29 cellular contexts compared by ENCODE assay signal in the genomic region with DNA sequence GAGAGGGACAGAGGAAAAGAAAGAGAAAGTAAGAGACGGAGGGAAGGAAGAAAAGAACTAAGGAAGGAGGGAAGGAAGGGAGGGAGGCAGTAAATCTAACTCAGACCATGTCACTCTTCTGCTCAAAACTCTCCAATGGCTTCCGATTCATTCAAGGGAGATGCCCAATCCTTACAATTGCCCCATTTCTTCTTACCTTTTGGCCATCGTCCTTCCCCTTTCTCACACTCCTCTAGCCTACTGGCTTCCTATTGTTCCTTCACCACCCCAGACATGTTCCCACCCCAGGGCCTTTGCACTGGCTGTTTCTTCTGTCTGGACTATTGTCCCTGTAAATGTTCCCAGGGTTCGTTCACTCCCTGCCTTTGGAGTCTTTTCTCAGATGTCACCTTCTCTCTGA.
A peak's percentile ranks its signal among the peaks of the same experiment; 100 is the strongest.
DNase-seq lines count a peak whose midpoint lies in the region; ATAC-seq, FAIRE-seq and TF ChIP-seq lines count a peak whose summit lies in the region.
"Had no signal": no experiment of that assay in that cellular context is flagged by ENCODE, and none has a peak within 500 bp of the region (broad histone marks: within the 10 kb centered on the region; RNA-seq: fewer than 3 reads in every experiment).

No MANE protein-coding gene starts in this region.

- FAIRE-seq in HepG2 (lab: Jason Lieb, UNC), result no peak
- FAIRE-seq: A204.1, GM12878, GM12892, GM18507 had no signal

- peaks cover 4% of the 10 kb centered on the region; the same call in 1 of the 2 replicates for H4K20me1 ChIP-seq in HepG2 (ENCODE audit: insufficient read depth, low read length)
- H4K20me1 ChIP-seq: BLaER1 had no signal

- TF ChIP-seq RAD21 in HepG2 (CRISPR knock-in tag; IDR thresholded peaks at IDR 0.05), result no peak

- H3K4me3 ChIP-seq in HepG2 (replicated peaks in 1 of 3; ENCODE audit: insufficient read depth in 1 of 3, low read depth in 2 of 3, low read length in 3 of 3) (no peak overlapping the region), right lobe of liver (no peak overlapping the region), brain microvascular endothelial cell (ENCODE audit: low read depth, low read length) (no peak overlapping the region), transverse colon (no peak overlapping the region)
- H3K4me3 ChIP-seq: BLaER1, GM12878 had no signal

- TF ChIP-seq CTCF in HepG2 (CRISPR knock-in tag; IDR thresholded peaks at IDR 0.05), result no peak
- TF ChIP-seq CTCF in right lobe of liver (IDR thresholded peaks at IDR 0.05), result no peak
- no peak for TF ChIP-seq CTCF in WTC11 (IDR thresholded peaks at IDR 0.05)
- no peak for TF ChIP-seq CTCF in brain (conservative IDR thresholded peaks at IDR 0.05)
- no peak for TF ChIP-seq CTCF in brain microvascular endothelial cell (IDR thresholded peaks at IDR 0.05; ENCODE audit: low read depth, low read length, missing control alignments)
- no peak for TF ChIP-seq CTCF in transverse colon (IDR thresholded peaks at IDR 0.05)

- TF ChIP-seq POLR2A in HepG2 (IDR thresholded peaks at IDR 0.05; ENCODE audit: insufficient read depth in 1 of 2, low read depth in 2 of 2, low read length in 2 of 2), result no peak
- no peak for TF ChIP-seq POLR2A in right lobe of liver (IDR thresholded peaks at IDR 0.05)
- TF ChIP-seq POLR2A in transverse colon (IDR thresholded peaks at IDR 0.05), result no peak

- 95% methylated on average over 4 of the region's 4 CpGs for WGBS in HepG2 (ENCODE audit: low lambda C conversion rate)
- 96% methylated on average over 3 of the region's 4 CpGs for WGBS in right lobe of liver (ENCODE audit: insufficient coverage, low coverage, low lambda C conversion rate, missing lambda C conversion rate)
- WGBS in transverse colon (ENCODE audit: low coverage in 1 of 2), 2 donors, result 79 to 85% methylated on average over 4 of the region's 4 CpGs

- intact Hi-C loops in HepG2 (cut with micrococcal nuclease; ENCODE audit: unreplicated experiment), result no loop called here
- intact Hi-C loops in right lobe of liver (cut with DNase I), result no loop called here
- intact Hi-C loops in left colon (cut with DNase I, micrococcal nuclease), result no loop called here
- intact Hi-C loops in transverse colon (cut with DNase I; ENCODE audit: low total_unique reads), result no loop called here

- H3K4me2 ChIP-seq in HepG2 (ENCODE audit: low read depth, low read length), result no peak overlapping the region
- H3K4me2 ChIP-seq: BLaER1 had no signal

- CTCF ChIA-PET in HepG2 (lab: Yijun Ruan, JAX; ENCODE audit: low intra/inter-chr PET ratio, low total read pairs), result no interaction called here
- CTCF ChIA-PET in WTC11 (lab: Charles Lee), result no interaction called here

- H3K27ac ChIP-seq in HepG2 (ENCODE audit: extremely low read length, insufficient read depth, low read length) (no peak overlapping the region), right lobe of liver (no peak overlapping the region), brain microvascular endothelial cell (no peak overlapping the region), transverse colon (no peak overlapping the region)
- H3K27ac ChIP-seq: BLaER1 had no signal

- H3K27me3 Mint-ChIP-seq in WTC11 (ENCODE audit: low read depth) (no peaks in the 10 kb centered on the region), brain (peaks cover 8% of the 10 kb centered on the region)
- H3K27me3 Mint-ChIP-seq: CD4-positive, alpha-beta memory T cell; CD4-positive, CD25-positive, alpha-beta regulatory T cell; CD8-positive, alpha-beta memory T cell had no signal

- H3K79me2 ChIP-seq in HepG2 (ENCODE audit: insufficient read depth, low read length), result peaks cover 79% of the 10 kb centered on the region

- ATAC-seq in HepG2, result no peak
- ATAC-seq in right lobe of liver, result no peak
- ATAC-seq in WTC11, result no peak
- ATAC-seq in left colon, result peak; percentile 26
- ATAC-seq in HG02885 (IDR thresholded peaks at IDR 0.05; ENCODE audit: poor library complexity, unreplicated experiment), result no peak
- ATAC-seq: GM12878 had no signal

- H3K4me1 ChIP-seq in HepG2 (ENCODE audit: insufficient read depth, low read length) (peaks cover 16% of the 10 kb centered on the region; the same call in 1 of the 2 replicates), right lobe of liver (peaks cover 0 to under 1% (median 0%) of the 10 kb centered on the region in 4 donors), transverse colon (no peaks in the 10 kb centered on the region)
- H3K4me1 ChIP-seq: BE2C, BLaER1 had no signal

- H3K9me3 ChIP-seq in HepG2 (ENCODE audit: low read length) (no peaks in the 10 kb centered on the region), right lobe of liver (no peaks in the 10 kb centered on the region), transverse colon (no peaks in the 10 kb centered on the region)
- H3K9me3 ChIP-seq: BE2C, BLaER1 had no signal

- H3K4me3 Mint-ChIP-seq in WTC11 (no peak overlapping the region), brain (no peak overlapping the region)
- H3K4me3 Mint-ChIP-seq: CD14-positive monocyte; CD4-positive, alpha-beta memory T cell; CD4-positive, CD25-positive, alpha-beta regulatory T cell; CD8-positive, alpha-beta memory T cell had no signal

- H3K27ac Mint-ChIP-seq in WTC11, result no peak overlapping the region
- H3K27ac Mint-ChIP-seq in brain, result peak overlapping the region in 3 of 5 experiments; percentile 6 to 54 (median 25)
- H3K27ac Mint-ChIP-seq: CD14-positive monocyte; CD4-positive, alpha-beta memory T cell; CD8-positive, alpha-beta memory T cell had no signal

- H3K4me1 Mint-ChIP-seq in WTC11 (peaks cover 54% of the 10 kb centered on the region), brain (peaks cover 72% of the 10 kb centered on the region)
- H3K4me1 Mint-ChIP-seq: CD14-positive monocyte; CD4-positive, alpha-beta memory T cell; CD4-positive, CD25-positive, alpha-beta regulatory T cell; CD8-positive, alpha-beta memory T cell had no signal

- H3K9me3 Mint-ChIP-seq in WTC11, result peaks cover 18% of the 10 kb centered on the region
- peaks cover 0 to 12% (median 6%) of the 10 kb centered on the region in 5 experiments for H3K9me3 Mint-ChIP-seq in brain

- BruUV-seq in HepG2 (replicated peaks; lab: Mats Ljungman, UMichigan), result no TSS peak

- no peaks in the 10 kb centered on the region for H3K27me3 ChIP-seq in HepG2 (ENCODE audit: control insufficient read depth in 1 of 2, insufficient read depth in 2 of 2, low read length in 2 of 2)
- H3K27me3 ChIP-seq in right lobe of liver, result no peaks in the 10 kb centered on the region
- no peaks in the 10 kb centered on the region for H3K27me3 ChIP-seq in brain microvascular endothelial cell (replicated peaks)
- H3K27me3 ChIP-seq in transverse colon, result no peaks in the 10 kb centered on the region
- H3K27me3 ChIP-seq: BE2C, BLaER1 had no signal

- no peak for TF ChIP-seq EP300 in HepG2 (IDR thresholded peaks at IDR 0.05; ENCODE audit: low read depth in 2 of 2, low read length in 2 of 2)
- TF ChIP-seq EP300 in HepG2 (CRISPR knock-in tag; IDR thresholded peaks at IDR 0.05; ENCODE audit: borderline replicate concordance), result no peak
- no peak for TF ChIP-seq EP300 in transverse colon (IDR thresholded peaks at IDR 0.05; ENCODE audit: low read depth)

- no peak for DNase-seq in HepG2 (ENCODE audit: low spot score)
- no peak for DNase-seq in right lobe of liver
- no peak for DNase-seq in WTC11 (ENCODE audit: low spot score)
- DNase-seq in left colon, result no peak
- no peak for DNase-seq in brain microvascular endothelial cell
- no peak for DNase-seq in transverse colon
- DNase-seq: 8988T; ACHN; BE2C; C1 segment of cervical spinal cord; CD4-positive, alpha-beta memory T cell; CD4-positive, CD25-positive, alpha-beta regulatory T cell; CD8-positive, alpha-beta memory T cell; COR-L47; DMS 273 treated with DMSO at 0.1 percent for 48 hours; DMS153; DMS53; DMS79; DND-41; EL; GDM1 had no signal

- in situ Hi-C loops in HepG2 (cut with HindIII; ENCODE audit: extremely low pct_ligation_motif_present, low pct_unique_long_range_greater_than_20kb), result no loop called here
- in situ Hi-C loops in brain microvascular endothelial cell (cut with HindIII; ENCODE audit: low pct_ligation_motif_present, low sequenced_read_pairs), result no loop called here
- in situ Hi-C loops in transverse colon (cut with MboI; ENCODE audit: low pct_ligation_motif_present in 1 of 4, low pct_unique_long_range_greater_than_20kb in 1 of 4, low sequenced_read_pairs in 3 of 4), result no loop called here

- H2AFZ ChIP-seq in HepG2 (ENCODE audit: low read length), result no peak overlapping the region

- H3K9ac ChIP-seq in HepG2 (ENCODE audit: insufficient read depth, low read depth, low read length), result no peak overlapping the region
- H3K9ac ChIP-seq: BLaER1 had no signal

- H3K36me3 Mint-ChIP-seq in WTC11 (peaks cover 15% of the 10 kb centered on the region), brain (peaks cover 24% of the 10 kb centered on the region)
- H3K36me3 Mint-ChIP-seq: CD14-positive monocyte; CD4-positive, alpha-beta memory T cell; CD4-positive, CD25-positive, alpha-beta regulatory T cell; CD8-positive, alpha-beta memory T cell had no signal

- POLR2A ChIA-PET in HepG2 (lab: Yijun Ruan, JAX) (no interaction called here), WTC11 (lab: Charles Lee) (no interaction called here)

- H3K36me3 ChIP-seq in HepG2 (replicated peaks in 1 of 2; ENCODE audit: control insufficient read depth in 1 of 2, insufficient read depth in 2 of 2, low read length in 2 of 2), result peaks cover 7 to 23% of the 10 kb centered on the region in 2 experiments; a peak in 3 of 5 replicates
- no peaks in the 10 kb centered on the region for H3K36me3 ChIP-seq in right lobe of liver
- no peaks in the 10 kb centered on the region for H3K36me3 ChIP-seq in brain microvascular endothelial cell (replicated peaks)
- H3K36me3 ChIP-seq in transverse colon, result no peaks in the 10 kb centered on the region
- H3K36me3 ChIP-seq: BE2C, BLaER1 had no signal

TF ChIP-seq in HepG2, 621 proteins besides CTCF, POLR2A, EP300 and RAD21 (continues in another document):
- TF ChIP-seq SETDB1 (CRISPR knock-in tag; IDR thresholded peaks at IDR 0.05; ENCODE audit: borderline replicate concordance), result no peak
- TF ChIP-seq RBM22 (optimal IDR thresholded peaks at IDR 0.05; ENCODE audit: low read length), result peak; percentile 50
- peak; percentile 52; the same call in 1 of the 2 replicates for TF ChIP-seq ZMYM3 (CRISPR knock-in tag; IDR thresholded peaks at IDR 0.05)
- TF ChIP-seq ZNF891 (CRISPR knock-in tag; IDR thresholded peaks at IDR 0.05), result no peak
- no peak for TF ChIP-seq PHF20 (CRISPR knock-in tag; IDR thresholded peaks at IDR 0.05)
- peak; percentile 64 for TF ChIP-seq HNRNPK (IDR thresholded peaks at IDR 0.05; ENCODE audit: low read depth, low read length, poor library complexity, severe bottlenecking)

Comparison
In these comparisons a context has a peak if more than half of its experiments do, and no peak if none do; other contexts are left out.
1. Of the 50 proteins assayed by ChIP-seq in both HepG2 and WTC11: peak only in HepG2: none; only in WTC11: none; in both: ZNF512; in neither: 49.